In genomic region chr19:15296841-15297415, GRCh38 we compare ENCODE assay signal across 10 cellular contexts. TPM values are rescaled to one million over a fixed set of nuclear protein-coding genes. Genes with fewer than 3 reads are reported as not detected.
DNase-seq lines count a peak whose midpoint lies in the region; ATAC-seq and TF ChIP-seq lines count a peak whose summit lies in the region.
"Had no signal": no experiment of that assay in that cellular context is flagged by ENCODE, and none has a peak within 500 bp of the region (broad histone marks: within the 10 kb centered on the region; RNA-seq: fewer than 3 reads in every experiment).

No MANE protein-coding gene starts in this region.

- POLR2A ChIA-PET in AG04450 (lab: Yijun Ruan, JAX): no interaction called here

- H2AFZ ChIP-seq in Karpas-422 (ENCODE audit: low read length): no peak overlapping the region

- H3K4me3 ChIP-seq in AG04450 (ENCODE audit: low read depth, low read length) (no peak overlapping the region), Karpas-422 (ENCODE audit: low read length) (no peak overlapping the region)

- H3K79me2 ChIP-seq in Karpas-422 (ENCODE audit: low read length): peaks cover 97% of the 10 kb centered on the region

- peaks cover 89% of the 10 kb centered on the region for H3K4me1 ChIP-seq in Karpas-422 (ENCODE audit: low read length)

- H3K4me2 ChIP-seq in Karpas-422 (ENCODE audit: low read depth, low read length, poor library complexity, severe bottlenecking): no peak overlapping the region

- peaks cover 88% of the 10 kb centered on the region for H3K4me1 Mint-ChIP-seq in central memory CD8-positive, alpha-beta T cell
- peaks cover 87 to 95% of the 10 kb centered on the region in 2 donors for H3K4me1 Mint-ChIP-seq in natural killer cell

- TF ChIP-seq CTCF in AG04450 (IDR thresholded peaks at IDR 0.05; ENCODE audit: low read depth, low read length): no peak
- no peak for TF ChIP-seq CTCF in natural killer cell (IDR thresholded peaks at IDR 0.05)
- TF ChIP-seq CTCF in GM20000 (IDR thresholded peaks at IDR 0.05; ENCODE audit: extremely low read depth, missing control alignments): no peak

- H3K36me3 Mint-ChIP-seq in central memory CD8-positive, alpha-beta T cell (ENCODE audit: insufficient read depth): peaks cover 13% of the 10 kb centered on the region
- H3K36me3 Mint-ChIP-seq in natural killer cell: no peaks in the 10 kb centered on the region

- H3K27ac Mint-ChIP-seq in central memory CD8-positive, alpha-beta T cell (ENCODE audit: low read depth): peak overlapping the region; percentile 65
- H3K27ac Mint-ChIP-seq in natural killer cell: peak overlapping the region; percentile 14 to 82

- DNase-seq in AG04450 (ENCODE audit: low read depth, low spot score): no peak
- no peak for DNase-seq in Karpas-422
- no peak for DNase-seq in central memory CD8-positive, alpha-beta T cell (ENCODE audit: low spot score in 2 of 2)
- DNase-seq in natural killer cell: no peak
- DNase-seq in DMS 273 (lab: John Stamatoyannopoulos, UW; ENCODE audit: unreplicated experiment): no peak
- no peak for DNase-seq in GM20000 (ENCODE audit: low spot score)
- DNase-seq in DMS153 treated with DMSO at 0.1 percent for 48 hours (lab: John Stamatoyannopoulos, UW; ENCODE audit: unreplicated experiment): no peak
- DNase-seq: activated CD4-positive, alpha-beta T cell treated with anti-CD3 and anti-CD28 coated beads, Interleukin-2, amount 50 U/mL, for 1 hour; NCI-H524 treated with DMSO at 0.1 percent for 48 hours had no signal

- no peaks in the 10 kb centered on the region for H3K9me2 ChIP-seq in Karpas-422 (replicated peaks; ENCODE audit: insufficient read depth, low read length)

- H3K27ac ChIP-seq in AG04450 (ENCODE audit: low read depth, low read length) (peak overlapping the region; percentile 88), Karpas-422 (ENCODE audit: low read length) (peak overlapping the region; percentile 72; the same call in 1 of the 2 replicates)

- H3K27me3 Mint-ChIP-seq in central memory CD8-positive, alpha-beta T cell: no peaks in the 10 kb centered on the region
- no peaks in the 10 kb centered on the region for H3K27me3 Mint-ChIP-seq in natural killer cell (ENCODE audit: low read depth in 2 of 2)

- no peaks in the 10 kb centered on the region for H3K9me3 ChIP-seq in AG04450 (ENCODE audit: control insufficient read depth, insufficient read depth, low read length)
- no peaks in the 10 kb centered on the region for H3K9me3 ChIP-seq in Karpas-422 (ENCODE audit: low read length)

- peaks cover 87% of the 10 kb centered on the region for H4K20me1 ChIP-seq in Karpas-422 (ENCODE audit: insufficient read depth, low read depth, low read length)

- H3K27me3 ChIP-seq in AG04450 (ENCODE audit: control insufficient read depth, insufficient read depth, low read length) (no peaks in the 10 kb centered on the region), Karpas-422 (ENCODE audit: low read length) (no peaks in the 10 kb centered on the region)

- H3K9ac ChIP-seq in Karpas-422 (ENCODE audit: low read length): no peak overlapping the region

- H3K9me3 Mint-ChIP-seq in central memory CD8-positive, alpha-beta T cell: no peaks in the 10 kb centered on the region
- H3K9me3 Mint-ChIP-seq in natural killer cell: no peaks in the 10 kb centered on the region

- intact Hi-C loops in natural killer cell (cut with micrococcal nuclease): no loop called here

- CTCF ChIA-PET in AG04450 (lab: Charles Lee): interaction anchor here (1.1 to 1.9 kb wide), 2 partner anchors 16 to 34 kb away, joined by 3 to 4 read pairs; no protein-coding TSS in a partner anchor

- ATAC-seq in central memory CD8-positive, alpha-beta T cell (replicated peaks; ENCODE audit: extremely low read depth, poor library complexity, severe bottlenecking): peak; percentile 36
- peak; percentile 30 to 38 (median 35) for ATAC-seq in natural killer cell
- no peak for ATAC-seq in GM18498 (IDR thresholded peaks at IDR 0.05; ENCODE audit: unreplicated experiment)

- peaks cover 18% of the 10 kb centered on the region; the same call in 1 of the 2 replicates for H3K36me3 ChIP-seq in Karpas-422 (ENCODE audit: insufficient read depth, low read length)

- peak overlapping the region; percentile 48 for H3K4me3 Mint-ChIP-seq in central memory CD8-positive, alpha-beta T cell
- H3K4me3 Mint-ChIP-seq in natural killer cell: peak overlapping the region; percentile 33

RNA-seq across cellular contexts. Expression of gene BRD4, which starts 35.4 kb away (rescaled TPM):
- polyA plus RNA-seq in AG04450 (2011; rRNA removed): 7.8 and 11.5 TPM in 2 replicates
- polyA minus RNA-seq in AG04450 (2011; rRNA and poly(A)+ RNA removed): 29.6 and 47.3 TPM in 2 replicates
- 41.4 and 58.6 TPM in 2 replicates for total RNA-seq in Karpas-422 (2014; rRNA removed; shearing (Covaris generic); ENCODE audit: low replicate concordance)
- total RNA-seq in natural killer cell: 100 to 1,000 TPM in 1 of 3 donors, 10 to 100 TPM in 2; 91.9 to 116 (median 98.3) TPM
